30 cellular contexts compared by ENCODE assay signal in the genomic region with DNA sequence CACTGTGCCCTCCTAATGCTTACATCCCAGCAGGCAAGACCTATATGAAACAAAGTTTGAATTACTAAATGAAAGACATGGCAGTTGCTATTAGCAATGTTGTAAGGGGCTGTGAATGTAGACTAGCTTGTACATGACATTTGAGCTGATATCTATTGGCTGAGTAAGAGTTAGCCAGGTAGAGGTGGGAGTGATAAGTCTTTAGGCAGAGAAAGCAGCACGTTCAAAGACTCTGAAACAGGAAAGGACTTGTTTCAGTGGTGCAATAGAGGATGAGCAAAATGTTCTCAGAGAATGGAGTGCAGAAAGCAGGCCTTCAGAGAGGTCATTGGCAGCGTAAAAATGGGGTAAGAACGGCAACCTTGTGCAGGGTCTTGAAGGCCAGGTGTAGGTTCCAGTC.
"Had no signal": no experiment of that assay in that cellular context is flagged by ENCODE, and none has a peak within 500 bp of the region (broad histone marks: within the 10 kb centered on the region; RNA-seq: fewer than 3 reads in every experiment).

No MANE protein-coding gene starts in this region.

- H3K4me3 Mint-ChIP-seq: activated B cell treated with CpG ODN at 0.5 μM for 24 hours; activated CD4-positive, alpha-beta memory T cell treated with anti-CD3 and anti-CD28 coated beads for 36 hours; activated naive CD8-positive, alpha-beta T cell; activated T-cell treated with anti-CD3 and anti-CD28 coated beads, Interleukin-2, amount 50 U/mL, for 24 hours; activated T-cell treated with anti-CD3 and anti-CD28 coated beads, Interleukin-2, amount 50 U/mL, for 72 hours; T-helper 17 cell; T-helper 2 cell treated with Interferon-gamma antibody and Interleukin-4, amounts not matched to agents 5 μg/mL and 100 μg/mL, for 36 hours had no signal

- H3K4me1 Mint-ChIP-seq: activated B cell treated with CpG ODN at 0.5 μM for 24 hours had no signal

- DNase-seq: activated B cell treated with CpG ODN at 0.5 μM for 24 hours; activated CD4-positive, alpha-beta memory T cell treated with anti-CD3 and anti-CD28 coated beads for 36 hours; activated CD4-positive, alpha-beta T cell treated with anti-CD3 and anti-CD28 coated beads for 48 hours; activated CD8-positive, alpha-beta memory T cell treated with anti-CD3 and anti-CD28 coated beads, Interleukin-2, amount 50 U/mL, for 48 hours; activated gamma-delta T cell; activated naive CD4-positive, alpha-beta T cell; activated naive CD4-positive, alpha-beta T cell treated with anti-CD3 and anti-CD28 coated beads, Interleukin-2, amount 50 U/mL, for 16 hours; activated T-cell treated with anti-CD3 and anti-CD28 coated beads for 4 hours; activated T-cell treated with anti-CD3 and anti-CD28 coated beads, Interleukin-2, amount 50 U/mL, for 24 hours; activated T-cell treated with anti-CD3 and anti-CD28 coated beads, Interleukin-2, amount 50 U/mL, for 72 hours; amniotic stem cell; anterior cingulate cortex; brain microvascular endothelial cell; central memory CD4-positive, alpha-beta T cell; cerebellar nuclear complex; colonic mucosa; effector CD8-positive, alpha-beta T cell; erythroblast; esophagus squamous epithelium; head of caudate nucleus; T-helper 1 cell; T-helper 17 cell; T1000; WERI-Rb-1 had no signal

- H3K27me3 ChIP-seq: brain microvascular endothelial cell, cardiac muscle cell, colonic mucosa, esophagus squamous epithelium had no signal

- ATAC-seq: activated CD4-positive, CD25-positive, alpha-beta regulatory T cell treated with anti-CD3 and anti-CD28 coated beads, Interleukin-2, amount 50 U/mL, for 24 hours; activated T-cell treated with anti-CD3 and anti-CD28 coated beads, Interleukin-2, amount 50 U/mL, for 72 hours; T-helper 17 cell had no signal

- H3K27ac ChIP-seq: brain microvascular endothelial cell, cardiac muscle cell, colonic mucosa, esophagus squamous epithelium, WERI-Rb-1 had no signal

- H3K9me3 Mint-ChIP-seq: activated B cell treated with CpG ODN at 0.5 μM for 24 hours; activated T-cell treated with anti-CD3 and anti-CD28 coated beads, Interleukin-2, amount 50 U/mL, for 24 hours had no signal

- FAIRE-seq: astrocyte, endothelial cell of umbilical vein had no signal

- H3K4me1 ChIP-seq: colonic mucosa had no signal

- H3K9me3 ChIP-seq: colonic mucosa, esophagus squamous epithelium had no signal

- H3K36me3 ChIP-seq: brain microvascular endothelial cell, cardiac muscle cell, colonic mucosa, esophagus squamous epithelium, WERI-Rb-1 had no signal

- H3K36me3 Mint-ChIP-seq: activated CD4-positive, alpha-beta memory T cell treated with anti-CD3 and anti-CD28 coated beads for 36 hours; activated naive CD8-positive, alpha-beta T cell had no signal

- H3K27ac Mint-ChIP-seq: activated B cell treated with CpG ODN at 0.5 μM for 24 hours; activated CD4-positive, alpha-beta memory T cell treated with anti-CD3 and anti-CD28 coated beads for 36 hours; activated naive CD8-positive, alpha-beta T cell; activated T-cell treated with anti-CD3 and anti-CD28 coated beads, Interleukin-2, amount 50 U/mL, for 24 hours; activated T-cell treated with anti-CD3 and anti-CD28 coated beads, Interleukin-2, amount 50 U/mL, for 72 hours; T-helper 17 cell; T-helper 2 cell treated with Interferon-gamma antibody and Interleukin-4, amounts not matched to agents 5 μg/mL and 100 μg/mL, for 36 hours had no signal

- H3K27me3 Mint-ChIP-seq: activated B cell treated with CpG ODN at 0.5 μM for 24 hours; activated CD4-positive, alpha-beta memory T cell treated with anti-CD3 and anti-CD28 coated beads for 36 hours; activated naive CD8-positive, alpha-beta T cell; activated T-cell treated with anti-CD3 and anti-CD28 coated beads, Interleukin-2, amount 50 U/mL, for 24 hours; T-helper 17 cell had no signal

- H3K4me3 ChIP-seq: cardiac muscle cell, colonic mucosa, esophagus squamous epithelium had no signal
